ENCODE assay signal across 9 cellular contexts in genomic region chr3:180036678-180037455, GRCh38. TPM values are rescaled to one million over a fixed set of nuclear protein-coding genes. Genes with fewer than 3 reads are reported as not detected.
DNase-seq lines count a peak whose midpoint lies in the region; ATAC-seq and TF ChIP-seq lines count a peak whose summit lies in the region.
"Had no signal": no experiment of that assay in that cellular context is flagged by ENCODE, and none has a peak within 500 bp of the region (broad histone marks: within the 10 kb centered on the region; RNA-seq: fewer than 3 reads in every experiment).

TSS of gene PEX5L (minus strand) at chr3:180036937. CDS start at chr3:180036599, 338 bp downstream.

- intact Hi-C loops in stomach (cut with DNase I; ENCODE audit: low total_unique reads) = no loop called here

- H3K4me1 ChIP-seq in SJSA1 (replicated peaks) = peaks cover 6% of the 10 kb centered on the region; the same call in 1 of the 2 replicates
- peaks cover 0 to 13% (median 9%) of the 10 kb centered on the region in 4 donors for H3K4me1 ChIP-seq in stomach

- DNase-seq in GDM1 (lab: John Stamatoyannopoulos, UW) (peak; percentile 4), SJSA1 (ENCODE audit: low read depth in 1 of 2, low spot score in 2 of 2) (peak; percentile 16 to 40), choroid plexus epithelial cell (ENCODE audit: low read depth) (peak; percentile 42), lung microvascular endothelial cell (ENCODE audit: low read depth in 2 of 2) (peak; percentile 55 to 64), stomach (peak; percentile 44), OCI-M1 (lab: John Stamatoyannopoulos, UW) (no peak)
- peak; percentile 51 for DNase-seq in Jurkat, Clone E6-1 (ENCODE audit: low read depth, low spot score)

- no peaks in the 10 kb centered on the region for H3K36me3 ChIP-seq in SJSA1
- H3K36me3 ChIP-seq in stomach = no peaks in the 10 kb centered on the region

- H3K4me3 ChIP-seq in Jurkat, Clone E6-1 (ENCODE audit: low read length) = peak within 1 kb of the TSS; percentile 61
- H3K4me3 ChIP-seq in SJSA1 (no peak within 1 kb of the TSS), choroid plexus epithelial cell (ENCODE audit: low read depth, low read length) (peak within 1 kb of the TSS; percentile 43), stomach (peak within 1 kb of the TSS; percentile 30 to 53 (median 44))

- H3K9me3 ChIP-seq in SJSA1 (replicated peaks) = no peaks in the 10 kb centered on the region
- H3K9me3 ChIP-seq in stomach = no peaks in the 10 kb centered on the region

- peak; percentile 91 for ATAC-seq in GM21723 (IDR thresholded peaks at IDR 0.05; ENCODE audit: unreplicated experiment)

- whole genome bisulfite sequencing in stomach, 5 donors = 1 to 2% (median 2%) methylated on average over 37 to 96 of the region's 96 CpGs

- H3K27ac ChIP-seq in SJSA1 (no peak within 1 kb of the TSS), stomach (no peak within 1 kb of the TSS)

- no peak for TF ChIP-seq POLR2A in stomach (IDR thresholded peaks at IDR 0.05)

- TF ChIP-seq EP300 in stomach (IDR thresholded peaks at IDR 0.05) = no peak

- TF ChIP-seq CTCF in choroid plexus epithelial cell (conservative IDR thresholded peaks at IDR 0.05; ENCODE audit: low read depth, low read length) (no peak), stomach (IDR thresholded peaks at IDR 0.05) (no peak)

- peaks cover 37% of the 10 kb centered on the region for H3K27me3 ChIP-seq in SJSA1 (replicated peaks)
- H3K27me3 ChIP-seq in stomach = peaks cover 0 to 65% (median 22%) of the 10 kb centered on the region in 3 donors

RNA-seq across cellular contexts. Expression of gene PEX5L, which starts in this region (rescaled TPM):
- polyA plus RNA-seq in Jurkat, Clone E6-1 (2012; ENCODE audit: insufficient read depth, insufficient read length) = 1.4 TPM
- not detected in 2 replicates for total RNA-seq in SJSA1 (2014; rRNA removed; shearing (Covaris generic))
- not detected in 2 replicates for total RNA-seq in lung microvascular endothelial cell
- total RNA-seq in stomach = 1 to 10 TPM in 1 of 5 donors, not detected in 4; 2.4 TPM
- polyA plus RNA-seq in stomach = under 1 TPM in 1 of 3 donors, not detected in 2; 0.08 TPM
- total RNA-seq: activated CD8-positive, alpha-beta memory T cell treated with anti-CD3 and anti-CD28 coated beads for 36 hours had no signal

Comparison
In these comparisons a context has a peak if more than half of its experiments do, and no peak if none do; other contexts are left out.
1. Peak in DNase-seq in SJSA1; RNA of the gene not detected or under 1 TPM.
2. Peak in DNase-seq in lung microvascular endothelial cell; RNA of the gene not detected or under 1 TPM.